Comparison of ENCODE assay signal across 1 cellular context in the genomic region with DNA sequence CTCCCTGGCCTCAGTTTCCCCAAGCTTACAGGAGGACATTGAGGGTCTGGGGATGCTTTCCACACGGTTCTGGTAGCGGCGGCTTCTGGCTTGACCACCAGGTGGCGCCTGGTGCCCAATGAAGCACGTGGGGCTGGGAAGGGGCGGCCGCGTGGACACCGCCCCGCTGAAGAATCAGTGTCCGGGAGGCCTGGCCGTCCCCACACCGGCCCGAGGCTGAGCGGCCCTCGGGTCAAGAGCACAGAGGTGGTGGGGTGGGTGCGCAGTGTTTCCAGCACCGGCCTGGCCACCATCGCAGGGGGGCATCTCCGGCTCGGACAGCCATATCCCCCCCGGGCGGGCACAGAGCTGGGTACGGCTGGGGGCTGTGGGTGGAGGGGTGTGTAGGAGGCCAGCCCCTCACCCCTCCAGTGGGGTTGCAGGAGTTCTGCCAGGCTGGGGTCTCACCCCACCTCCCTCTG.
TF ChIP-seq lines count a peak whose summit lies in the region.

No MANE protein-coding gene starts in this region.

TF ChIP-seq in HEK293, 187 proteins besides CTCF, POLR2A, EP300 and RAD21 (continued from another document):
- TF ChIP-seq ZNF449 (tag by site-specific recombination; IDR thresholded peaks at IDR 0.05): no peak
- no peak for TF ChIP-seq ZNF394 (tag by site-specific recombination; IDR thresholded peaks at IDR 0.05; ENCODE audit: borderline replicate concordance)
- TF ChIP-seq GLIS1 (tag by site-specific recombination; IDR thresholded peaks at IDR 0.05): peak; percentile 65
- TF ChIP-seq, protein P1, sequence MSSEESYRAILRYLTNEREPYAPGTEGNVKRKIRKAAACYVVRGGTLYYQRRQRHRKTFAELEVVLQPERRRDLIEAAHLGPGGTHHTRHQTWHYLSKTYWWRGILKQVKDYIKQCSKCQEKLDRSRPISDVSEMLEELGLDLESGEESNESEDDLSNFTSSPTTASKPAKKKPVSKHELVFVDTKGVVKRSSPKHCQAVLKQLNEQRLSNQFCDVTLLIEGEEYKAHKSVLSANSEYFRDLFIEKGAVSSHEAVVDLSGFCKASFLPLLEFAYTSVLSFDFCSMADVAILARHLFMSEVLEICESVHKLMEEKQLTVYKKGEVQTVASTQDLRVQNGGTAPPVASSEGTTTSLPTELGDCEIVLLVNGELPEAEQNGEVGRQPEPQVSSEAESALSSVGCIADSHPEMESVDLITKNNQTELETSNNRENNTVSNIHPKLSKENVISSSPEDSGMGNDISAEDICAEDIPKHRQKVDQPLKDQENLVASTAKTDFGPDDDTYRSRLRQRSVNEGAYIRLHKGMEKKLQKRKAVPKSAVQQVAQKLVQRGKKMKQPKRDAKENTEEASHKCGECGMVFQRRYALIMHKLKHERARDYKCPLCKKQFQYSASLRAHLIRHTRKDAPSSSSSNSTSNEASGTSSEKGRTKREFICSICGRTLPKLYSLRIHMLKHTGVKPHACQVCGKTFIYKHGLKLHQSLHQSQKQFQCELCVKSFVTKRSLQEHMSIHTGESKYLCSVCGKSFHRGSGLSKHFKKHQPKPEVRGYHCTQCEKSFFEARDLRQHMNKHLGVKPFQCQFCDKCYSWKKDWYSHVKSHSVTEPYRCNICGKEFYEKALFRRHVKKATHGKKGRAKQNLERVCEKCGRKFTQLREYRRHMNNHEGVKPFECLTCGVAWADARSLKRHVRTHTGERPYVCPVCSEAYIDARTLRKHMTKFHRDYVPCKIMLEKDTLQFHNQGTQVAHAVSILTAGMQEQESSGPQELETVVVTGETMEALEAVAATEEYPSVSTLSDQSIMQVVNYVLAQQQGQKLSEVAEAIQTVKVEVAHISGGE (tag by site-specific recombination; conservative IDR thresholded peaks at IDR 0.05; ENCODE audit: low read depth): no peak
- no peak for TF ChIP-seq SP3 (tag by site-specific recombination; IDR thresholded peaks at IDR 0.05)
- peak; percentile 66; the same call in 1 of the 2 replicates for TF ChIP-seq KLF7 (tag by site-specific recombination; IDR thresholded peaks at IDR 0.05; ENCODE audit: borderline replicate concordance)
- TF ChIP-seq, protein P2, sequence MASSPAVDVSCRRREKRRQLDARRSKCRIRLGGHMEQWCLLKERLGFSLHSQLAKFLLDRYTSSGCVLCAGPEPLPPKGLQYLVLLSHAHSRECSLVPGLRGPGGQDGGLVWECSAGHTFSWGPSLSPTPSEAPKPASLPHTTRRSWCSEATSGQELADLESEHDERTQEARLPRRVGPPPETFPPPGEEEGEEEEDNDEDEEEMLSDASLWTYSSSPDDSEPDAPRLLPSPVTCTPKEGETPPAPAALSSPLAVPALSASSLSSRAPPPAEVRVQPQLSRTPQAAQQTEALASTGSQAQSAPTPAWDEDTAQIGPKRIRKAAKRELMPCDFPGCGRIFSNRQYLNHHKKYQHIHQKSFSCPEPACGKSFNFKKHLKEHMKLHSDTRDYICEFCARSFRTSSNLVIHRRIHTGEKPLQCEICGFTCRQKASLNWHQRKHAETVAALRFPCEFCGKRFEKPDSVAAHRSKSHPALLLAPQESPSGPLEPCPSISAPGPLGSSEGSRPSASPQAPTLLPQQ (tag by site-specific recombination; IDR thresholded peaks at IDR 0.05): peak; percentile 32; the same call in 1 of the 2 replicates
- TF ChIP-seq ZNF473 (tag by site-specific recombination; IDR thresholded peaks at IDR 0.05): no peak
- peak; percentile 16 for TF ChIP-seq ZBTB26 (tag by site-specific recombination; optimal IDR thresholded peaks at IDR 0.05)
- peak; percentile 63; the same call in 1 of the 2 replicates for TF ChIP-seq ZNF777 (tag by site-specific recombination; IDR thresholded peaks at IDR 0.05; ENCODE audit: borderline replicate concordance)
- TF ChIP-seq EGR2 (tag by site-specific recombination; IDR thresholded peaks at IDR 0.05; ENCODE audit: low read depth): peak; percentile 38; the same call in 1 of the 2 replicates
- TF ChIP-seq, protein P3, sequence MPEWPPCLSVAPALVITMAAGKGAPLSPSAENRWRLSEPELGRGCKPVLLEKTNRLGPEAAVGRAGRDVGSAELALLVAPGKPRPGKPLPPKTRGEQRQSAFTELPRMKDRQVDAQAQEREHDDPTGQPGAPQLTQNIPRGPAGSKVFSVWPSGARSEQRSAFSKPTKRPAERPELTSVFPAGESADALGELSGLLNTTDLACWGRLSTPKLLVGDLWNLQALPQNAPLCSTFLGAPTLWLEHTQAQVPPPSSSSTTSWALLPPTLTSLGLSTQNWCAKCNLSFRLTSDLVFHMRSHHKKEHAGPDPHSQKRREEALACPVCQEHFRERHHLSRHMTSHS (tag by site-specific recombination; IDR thresholded peaks at IDR 0.05): no peak
- peak; percentile 86 for TF ChIP-seq KLF1 (tag by site-specific recombination; IDR thresholded peaks at IDR 0.05)
- no peak for TF ChIP-seq ZNF768 (tag by site-specific recombination; IDR thresholded peaks at IDR 0.05)
- TF ChIP-seq ZNF610 (tag by site-specific recombination; IDR thresholded peaks at IDR 0.05; ENCODE audit: borderline replicate concordance): no peak
- peak; percentile 38; the same call in 1 of the 2 replicates for TF ChIP-seq HIC1 (tag by site-specific recombination; IDR thresholded peaks at IDR 0.05)
- peak; percentile 74 for TF ChIP-seq KLF9 (tag by site-specific recombination; IDR thresholded peaks at IDR 0.05; ENCODE audit: low read depth)
- 0 out of 2 replicates have a peak, but pooled peaks have one; percentile 44 for TF ChIP-seq ZEB2 (tag by site-specific recombination; IDR thresholded peaks at IDR 0.05)
- TF ChIP-seq KLF8 (tag by site-specific recombination; IDR thresholded peaks at IDR 0.05): peak; percentile 63; the same call in 1 of the 2 replicates
- 0 out of 2 replicates have a peak, but pooled peaks have one; percentile 3 for TF ChIP-seq SP2 (tag by site-specific recombination; IDR thresholded peaks at IDR 0.05)
- TF ChIP-seq ZNF654 (tag by site-specific recombination; IDR thresholded peaks at IDR 0.05; ENCODE audit: low read depth): peak; percentile 75
- no peak for TF ChIP-seq HOXC10 (CRISPR knock-in tag; IDR thresholded peaks at IDR 0.05)
- TF ChIP-seq ZFHX2 (tag by site-specific recombination; conservative IDR thresholded peaks at IDR 0.05): peak; percentile 39
